In genomic region chr6:150640556-150641206, GRCh38 we compare ENCODE assay signal across 15 cellular contexts. TPM values are rescaled to one million over a fixed set of nuclear protein-coding genes. Genes with fewer than 3 reads are reported as not detected.
DNase-seq lines count a peak whose midpoint lies in the region; ATAC-seq and TF ChIP-seq lines count a peak whose summit lies in the region.
"Had no signal": no experiment of that assay in that cellular context is flagged by ENCODE, and none has a peak within 500 bp of the region (broad histone marks: within the 10 kb centered on the region; RNA-seq: fewer than 3 reads in every experiment).

No MANE protein-coding gene starts in this region.

- H3K4me3 ChIP-seq in left ventricle myocardium inferior (peak overlapping the region; percentile 39), Karpas-422 (ENCODE audit: low read length) (peak overlapping the region; percentile 52), vagina (no peak overlapping the region)
- H3K4me3 ChIP-seq: pancreas, SJSA1 had no signal

- H3K4me1 ChIP-seq in left ventricle myocardium inferior (peaks cover 32% of the 10 kb centered on the region), Karpas-422 (ENCODE audit: low read length) (peaks cover 99% of the 10 kb centered on the region), vagina (peaks cover 19% of the 10 kb centered on the region)

- H3K9ac ChIP-seq in Karpas-422 (ENCODE audit: low read length): peak overlapping the region; percentile 58

- H3K27me3 ChIP-seq in left ventricle myocardium inferior (ENCODE audit: low read depth) (no peaks in the 10 kb centered on the region), Karpas-422 (ENCODE audit: low read length) (no peaks in the 10 kb centered on the region), vagina (no peaks in the 10 kb centered on the region)
- H3K27me3 ChIP-seq: pancreas had no signal

- no peaks in the 10 kb centered on the region for H3K9me2 ChIP-seq in Karpas-422 (replicated peaks; ENCODE audit: insufficient read depth, low read length)

- H3K9me3 ChIP-seq in left ventricle myocardium inferior (replicated peaks): no peaks in the 10 kb centered on the region
- no peaks in the 10 kb centered on the region for H3K9me3 ChIP-seq in Karpas-422 (ENCODE audit: low read length)
- H3K9me3 ChIP-seq in vagina: no peaks in the 10 kb centered on the region
- H3K9me3 ChIP-seq: pancreas, SJSA1 had no signal

- peak overlapping the region; percentile 78 for H3K4me2 ChIP-seq in Karpas-422 (ENCODE audit: low read depth, low read length, poor library complexity, severe bottlenecking)

- ATAC-seq in left ventricle myocardium superior: no peak
- peak; percentile 88 for ATAC-seq in left lobe of liver
- no peak for ATAC-seq in HG02571 (IDR thresholded peaks at IDR 0.05; ENCODE audit: unreplicated experiment)

- intact Hi-C loops in left ventricle myocardium inferior (cut with micrococcal nuclease) (no loop called here), left ventricle myocardium superior (cut with micrococcal nuclease) (no loop called here), vagina (cut with DNase I) (no loop called here)

- peak overlapping the region; percentile 44 for H3K27ac ChIP-seq in left ventricle myocardium inferior (replicated peaks)
- peak overlapping the region; percentile 91 for H3K27ac ChIP-seq in Karpas-422 (ENCODE audit: low read length)
- peak overlapping the region; percentile 9 for H3K27ac ChIP-seq in vagina
- H3K27ac ChIP-seq: pancreas, SJSA1 had no signal

- no peak for DNase-seq in left ventricle myocardium inferior
- no peak for DNase-seq in left ventricle myocardium superior
- DNase-seq in Karpas-422: no peak
- peak; percentile 61 for DNase-seq in left lobe of liver (ENCODE audit: low spot score)
- no peak for DNase-seq in vagina (ENCODE audit: extremely low spot score in 2 of 2)
- DNase-seq in activated naive CD4-positive, alpha-beta T cell (lab: John Stamatoyannopoulos, UW): no peak
- DNase-seq in AML-193 (lab: John Stamatoyannopoulos, UW): no peak
- DNase-seq: activated gamma-delta T cell; cerebellar nuclear complex; NCI-H1048; NCI-H526; pancreas; stimulated activated CD4-positive, alpha-beta T cell treated with anti-CD3 and anti-CD28 coated beads, Interleukin-1b, Interleukin-23, amount 100 ng/mL, for 48 hours had no signal

- no peak for TF ChIP-seq CTCF in left ventricle myocardium inferior (IDR thresholded peaks at IDR 0.05; ENCODE audit: borderline replicate concordance)
- TF ChIP-seq CTCF in vagina (IDR thresholded peaks at IDR 0.05): no peak

- H3K36me3 ChIP-seq in left ventricle myocardium inferior (no peaks in the 10 kb centered on the region), Karpas-422 (ENCODE audit: insufficient read depth, low read length) (peaks cover 34% of the 10 kb centered on the region; the same call in 1 of the 2 replicates), vagina (no peaks in the 10 kb centered on the region)
- H3K36me3 ChIP-seq: pancreas, SJSA1 had no signal

- H4K20me1 ChIP-seq in Karpas-422 (ENCODE audit: insufficient read depth, low read depth, low read length): peaks cover 9% of the 10 kb centered on the region; the same call in 1 of the 2 replicates

- H2AFZ ChIP-seq in Karpas-422 (ENCODE audit: low read length): no peak overlapping the region

- no peak for TF ChIP-seq POLR2A in vagina (IDR thresholded peaks at IDR 0.05)

- H3K79me2 ChIP-seq in Karpas-422 (ENCODE audit: low read length): peaks cover 100% of the 10 kb centered on the region

RNA-seq across cellular contexts. Expression of gene PLEKHG1, which starts 41.0 kb away (rescaled TPM):
- 7.4 TPM for total RNA-seq in left ventricle myocardium inferior
- 7.6 TPM for total RNA-seq in left ventricle myocardium superior
- 69.0 and 92.4 TPM in 2 replicates for total RNA-seq in Karpas-422 (2014; rRNA removed; shearing (Covaris generic); ENCODE audit: low replicate concordance)
- total RNA-seq in left lobe of liver: 8.0 TPM
- 38.5 TPM for total RNA-seq in vagina

Comparison
In these comparisons a context has a peak if more than half of its experiments do, and no peak if none do; other contexts are left out.
1. H3K27ac ChIP-seq: peak in every context shown above with its lines; median percentile 91 in Karpas-422; 44 in left ventricle myocardium inferior; 9 in vagina.
2. H3K4me3 ChIP-seq: peak in left ventricle myocardium inferior (single experiment) and Karpas-422 (single experiment); none in vagina (0 of 2).